ENCODE assay signal across 36 cellular contexts in the genomic region with DNA sequence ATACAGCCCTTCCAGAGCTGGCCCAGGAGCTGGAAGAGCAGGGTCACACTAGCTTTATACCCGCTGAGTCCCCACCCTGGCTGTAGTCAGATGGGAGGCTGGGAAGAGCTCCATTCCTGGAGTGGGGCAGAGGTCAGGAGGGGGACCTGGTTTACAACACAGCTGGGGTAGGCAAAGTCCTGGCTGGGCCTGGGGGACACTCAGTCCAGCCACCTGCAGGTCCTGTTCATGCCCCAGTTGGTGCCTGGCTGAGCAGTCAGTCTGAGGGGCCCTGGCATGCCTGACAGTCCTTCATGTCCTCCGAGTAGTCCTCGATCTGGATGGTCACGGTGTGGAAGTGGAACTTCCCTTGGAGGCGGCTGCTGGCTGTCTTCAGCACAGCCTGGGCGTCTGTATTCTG. TPM values are rescaled to one million over a fixed set of nuclear protein-coding genes. Genes with fewer than 3 reads are reported as not detected.
"Had no signal": no experiment of that assay in that cellular context is flagged by ENCODE, and none has a peak within 500 bp of the region (broad histone marks: within the 10 kb centered on the region; RNA-seq: fewer than 3 reads in every experiment).

No MANE protein-coding gene starts in this region.

- H3K36me3 ChIP-seq: brain microvascular endothelial cell, Peyer's patch had no signal

- H3K27ac ChIP-seq: brain microvascular endothelial cell, KMS-11, Peyer's patch, VCaP had no signal

- H3K9ac ChIP-seq: KMS-11 had no signal

- H3K9me3 ChIP-seq: Peyer's patch had no signal

- H3K4me3 ChIP-seq: Peyer's patch had no signal

- H3K4me2 ChIP-seq: KMS-11 had no signal

- H3K27me3 ChIP-seq: Peyer's patch had no signal

- ATAC-seq: activated naive CD8-positive, alpha-beta T cell treated with anti-CD3 and anti-CD28 coated beads, Interleukin-2, amount 50 U/mL, for 24 hours; activated T-cell treated with anti-CD3 and anti-CD28 coated beads, Interleukin-2, amount 50 U/mL, for 4 hours; SK-N-SH treated with all-trans-retinoic acid at 6 μM for 48 hours had no signal

- DNase-seq: activated B cell treated with CpG ODN at 0.5 μM for 24 hours; activated CD4-positive, alpha-beta memory T cell treated with anti-CD3 and anti-CD28 coated beads for 36 hours; activated CD4-positive, alpha-beta T cell treated with anti-CD3 and anti-CD28 coated beads for 4 hours; activated CD4-positive, alpha-beta T cell treated with anti-CD3 and anti-CD28 coated beads, Interleukin-2, amount 50 U/mL, for 1 hour; activated CD4-positive, CD25-positive, alpha-beta regulatory T cell treated with anti-CD3 and anti-CD28 coated beads, Interleukin-2, amount 50 U/mL, for 72 hours; activated CD8-positive, alpha-beta memory T cell treated with anti-CD3 and anti-CD28 coated beads, Interleukin-2, amount 50 U/mL, for 4 hours; activated effector memory CD4-positive, alpha-beta T cell treated with Interleukin-2 at 50 U/mL for 16 hours; activated naive CD4-positive, alpha-beta T cell treated with anti-CD3 and anti-CD28 coated beads, Interleukin-2, amount 10 ng/mL, durations not matched to agents 7 days and 5 days; activated naive CD8-positive, alpha-beta T cell treated with anti-CD3 and anti-CD28 coated beads, Interleukin-2, amount 50 U/mL, for 24 hours; activated T-cell treated with anti-CD3 and anti-CD28 coated beads for 4 hours; activated T-cell treated with anti-CD3 and anti-CD28 coated beads, Interleukin-2, amount 50 U/mL, for 4 hours; anterior cingulate cortex; brain microvascular endothelial cell; MM.1S; MV-4-11; NCI-H1092; NCI-H1436 treated with DMSO at 0.1 percent for 48 hours; NCI-H1694 treated with DMSO at 0.1 percent for 48 hours; NCI-H2029; NCI-H345; NCI-H524 treated with DMSO at 0.1 percent for 48 hours; Peyer's patch; RPMI8226; SIG-M5; SW 1271; T-helper 1 cell; T-helper 2 cell; T-helper 9 cell had no signal

RNA-seq across cellular contexts. Expression of a gene that starts 7.0 kb away (rescaled TPM):
- total RNA-seq: activated B cell treated with CpG ODN at 0.5 μM for 24 hours; activated CD4-positive, alpha-beta memory T cell treated with anti-CD3 and anti-CD28 coated beads for 36 hours; activated T-cell treated with anti-CD3 and anti-CD28 coated beads, Interleukin-2, amount 50 U/mL, for 4 hours; activated T-helper 1 cell treated with anti-CD3 and anti-CD28 coated beads, Interleukin-12 subunit alpha, Interleukin-12 subunit beta, Interleukin-2, Interleukin-4 antibody, amounts not matched to agents 30 ng/mL and 10 ng/mL and 1 ng/mL, durations not matched to agents 14 hours and 24 hours and 36 hours; LHCN-M2; NCI-H460; SK-MEL-5 had no signal
- polyA plus RNA-seq: IgD-negative memory B cell had no signal

RNA-seq across cellular contexts. Expression of a gene that starts 17.3 kb away (rescaled TPM):
- total RNA-seq: activated B cell treated with CpG ODN at 0.5 μM for 24 hours; activated CD4-positive, alpha-beta memory T cell treated with anti-CD3 and anti-CD28 coated beads for 36 hours; activated T-cell treated with anti-CD3 and anti-CD28 coated beads, Interleukin-2, amount 50 U/mL, for 4 hours; Peyer's patch had no signal
- polyA plus RNA-seq: IgD-negative memory B cell had no signal

RNA-seq across cellular contexts. Expression of a gene that starts 28.5 kb away (rescaled TPM):
- total RNA-seq: activated B cell treated with CpG ODN at 0.5 μM for 24 hours; activated T-cell treated with anti-CD3 and anti-CD28 coated beads, Interleukin-2, amount 50 U/mL, for 4 hours; activated T-helper 1 cell treated with anti-CD3 and anti-CD28 coated beads, Interleukin-12 subunit alpha, Interleukin-12 subunit beta, Interleukin-2, Interleukin-4 antibody, amounts not matched to agents 30 ng/mL and 10 ng/mL and 1 ng/mL, durations not matched to agents 14 hours and 24 hours and 36 hours; LHCN-M2; NCI-H460 had no signal
- polyA plus RNA-seq: IgD-negative memory B cell had no signal
